ENCODE assay signal across 1 cellular context in genomic region chr20:20713244-20713765, GRCh38.
TF ChIP-seq lines count a peak whose summit lies in the region.

No MANE protein-coding gene starts in this region.

TF ChIP-seq in HepG2, 621 proteins besides CTCF, POLR2A, EP300 and RAD21 (continued from another document):
- TF ChIP-seq ZNF646 (CRISPR knock-in tag; IDR thresholded peaks at IDR 0.05) (no peak), ZNF883 (CRISPR knock-in tag; IDR thresholded peaks at IDR 0.05; ENCODE audit: not compliant biosample characterization) (no peak), ZBED4 (CRISPR knock-in tag; IDR thresholded peaks at IDR 0.05; ENCODE audit: borderline replicate concordance) (no peak), PHF21A (CRISPR knock-in tag; IDR thresholded peaks at IDR 0.05) (0 out of 2 replicates have a peak, but pooled peaks have one; percentile 10), ZNF407 (CRISPR knock-in tag; IDR thresholded peaks at IDR 0.05; ENCODE audit: not compliant biosample characterization) (peak; percentile 11), RARG (CRISPR knock-in tag; IDR thresholded peaks at IDR 0.05; ENCODE audit: low read depth) (0 out of 2 replicates have a peak, but pooled peaks have one; percentile 2), ETV5 (CRISPR knock-in tag; IDR thresholded peaks at IDR 0.05; ENCODE audit: borderline replicate concordance) (no peak), MLXIP (CRISPR knock-in tag; IDR thresholded peaks at IDR 0.05; ENCODE audit: borderline replicate concordance) (no peak), NRL (CRISPR knock-in tag; IDR thresholded peaks at IDR 0.05; ENCODE audit: borderline replicate concordance) (no peak), ZNF101 (CRISPR knock-in tag; IDR thresholded peaks at IDR 0.05; ENCODE audit: borderline replicate concordance, low read depth) (no peak), ARID2 (CRISPR knock-in tag; IDR thresholded peaks at IDR 0.05; ENCODE audit: borderline replicate concordance) (no peak)
